19 cellular contexts compared by ENCODE assay signal in the genomic region with DNA sequence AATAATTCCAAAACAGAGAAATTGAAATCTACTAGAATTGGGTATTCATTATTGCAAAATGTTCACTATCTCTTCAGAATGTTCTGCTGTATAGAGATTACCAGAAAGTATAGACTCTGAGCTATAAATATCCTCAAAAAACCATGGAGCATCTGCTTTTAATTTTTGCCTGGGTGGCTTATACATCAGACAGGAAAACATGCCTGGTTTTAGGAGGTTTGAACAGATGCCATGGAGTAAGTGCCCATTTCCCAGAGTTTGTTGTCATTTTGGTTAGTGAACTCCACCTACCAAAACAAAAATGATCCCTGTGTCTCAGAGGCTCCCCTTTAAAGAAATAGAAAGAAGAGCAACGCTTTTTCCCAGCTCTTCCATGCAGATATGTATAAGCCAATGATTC.
"Had no signal": no experiment of that assay in that cellular context is flagged by ENCODE, and none has a peak within 500 bp of the region (broad histone marks: within the 10 kb centered on the region; RNA-seq: fewer than 3 reads in every experiment).

No MANE protein-coding gene starts in this region.

- H3K79me2 ChIP-seq: parathyroid adenoma had no signal

- H3K4me3 ChIP-seq: colonic mucosa, transverse colon, vagina had no signal

- H3K36me3 ChIP-seq: colonic mucosa, transverse colon, vagina, WERI-Rb-1 had no signal

- H3K4me1 ChIP-seq: colonic mucosa, parathyroid adenoma, transverse colon, vagina had no signal

- H3K27ac ChIP-seq: colonic mucosa, parathyroid adenoma, transverse colon, vagina, WERI-Rb-1 had no signal

- H3K9ac ChIP-seq: parathyroid adenoma had no signal

- H3K9me3 ChIP-seq: colonic mucosa, transverse colon, vagina had no signal

- DNase-seq: activated CD4-positive, alpha-beta memory T cell treated with anti-CD3 and anti-CD28 coated beads for 36 hours; activated CD4-positive, alpha-beta T cell treated with anti-CD3 and anti-CD28 coated beads for 36 hours; activated CD8-positive, alpha-beta memory T cell treated with anti-CD3 and anti-CD28 coated beads, Interleukin-2, amount 10 ng/mL, durations not matched to agents 7 days and 5 days; activated naive CD4-positive, alpha-beta T cell treated with anti-CD3 and anti-CD28 coated beads for 36 hours; activated naive CD8-positive, alpha-beta T cell treated with anti-CD3 and anti-CD28 coated beads, Interleukin-2, amount 50 U/mL, for 24 hours; activated T-cell treated with anti-CD3 and anti-CD28 coated beads, Interleukin-2, amount 50 U/mL, for 1 hour; caudate nucleus; colonic mucosa; effector CD8-positive, alpha-beta T cell; glutamatergic neuron; mesenchymal stem cell; naive thymus-derived CD8-positive, alpha-beta T cell; stimulated activated CD4-positive, alpha-beta T cell treated with anti-CD3 and anti-CD28 coated beads, Interleukin-15, amount 100 ng/mL, for 24 hours; stimulated activated CD4-positive, alpha-beta T cell treated with anti-CD3 and anti-CD28 coated beads, Interleukin-4, amount 100 ng/mL, for 24 hours; stimulated activated naive CD4-positive, alpha-beta T cell; transverse colon; WERI-Rb-1 had no signal

- H2AFZ ChIP-seq: parathyroid adenoma had no signal

- H3K27me3 ChIP-seq: colonic mucosa, vagina had no signal
